25 cellular contexts compared by ENCODE assay signal in the genomic region with DNA sequence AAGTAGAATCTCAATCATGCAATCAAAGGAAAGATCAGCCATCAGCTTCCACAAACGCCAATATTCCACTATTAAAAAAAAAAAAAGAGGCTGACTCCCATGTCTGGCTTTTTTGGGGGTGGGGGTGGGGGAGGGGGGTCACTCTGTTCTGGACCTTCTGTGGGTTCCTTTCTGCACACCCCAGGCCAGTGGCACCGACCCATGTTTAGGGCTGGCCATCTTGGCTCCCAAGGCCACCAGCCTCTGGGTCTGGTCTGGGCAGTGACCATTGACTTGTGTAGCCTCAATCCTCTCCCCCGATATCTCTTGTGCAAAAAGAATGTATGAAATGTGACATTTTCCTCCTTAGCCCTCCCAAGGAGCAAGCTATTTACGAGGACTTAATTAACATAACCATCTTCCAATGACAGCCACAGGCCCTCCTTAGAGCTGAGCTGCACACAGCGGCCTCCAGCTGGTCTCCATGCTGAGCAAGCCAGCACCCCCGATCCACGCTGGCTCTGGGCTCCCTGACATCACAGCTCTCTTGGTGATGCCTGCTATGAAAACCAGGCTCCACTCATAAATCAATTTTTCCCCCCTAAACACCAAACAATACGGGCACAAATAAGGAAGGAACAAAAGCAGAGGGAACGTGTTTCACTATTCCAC.
A peak's percentile ranks its signal among the peaks of the same experiment; 100 is the strongest.
DNase-seq lines count a peak whose midpoint lies in the region; ATAC-seq and TF ChIP-seq lines count a peak whose summit lies in the region.
"Had no signal": no experiment of that assay in that cellular context is flagged by ENCODE, and none has a peak within 500 bp of the region (broad histone marks: within the 10 kb centered on the region; RNA-seq: fewer than 3 reads in every experiment).

No MANE protein-coding gene starts in this region.

- ATAC-seq in activated CD8-positive, alpha-beta memory T cell treated with anti-CD3 and anti-CD28 coated beads, Interleukin-2, amount 10 ng/mL, durations not matched to agents 7 days and 5 days, result no peak
- ATAC-seq: activated naive CD4-positive, alpha-beta T cell treated with anti-CD3 and anti-CD28 coated beads, Interleukin-2, amount 50 U/mL, for 72 hours; CD8-positive, alpha-beta T cell; Panc1 had no signal

- peak overlapping the region in 5 of 7 donors; percentile 21 to 81 (median 60) for H3K27ac Mint-ChIP-seq in CD14-positive monocyte
- H3K27ac Mint-ChIP-seq in glutamatergic neuron (ENCODE audit: unreplicated experiment), result peak overlapping the region; percentile 13
- no peak overlapping the region for H3K27ac Mint-ChIP-seq in activated CD8-positive, alpha-beta memory T cell treated with anti-CD3 and anti-CD28 coated beads, Interleukin-2, amount 10 ng/mL, durations not matched to agents 7 days and 5 days
- H3K27ac Mint-ChIP-seq in activated CD4-positive, alpha-beta T cell treated with anti-CD3 and anti-CD28 coated beads, Interleukin-2, amount 10 ng/mL, durations not matched to agents 7 days and 5 days, result no peak overlapping the region
- H3K27ac Mint-ChIP-seq: activated B cell treated with CpG ODN at 0.5 μM for 24 hours; activated naive CD4-positive, alpha-beta T cell treated with anti-CD3 and anti-CD28 coated beads, Interleukin-2, amount 50 U/mL, for 72 hours; CD8-positive, alpha-beta T cell had no signal

- no peak overlapping the region for H3K4me2 ChIP-seq in neural cell (ENCODE audit: low read length)

- H3F3A ChIP-seq in neural cell (ENCODE audit: insufficient read depth, low read length, poor library complexity, severe bottlenecking), result no peaks in the 10 kb centered on the region

- intact Hi-C loops in CD14-positive monocyte (cut with micrococcal nuclease) (no loop called here), ascending aorta (cut with DNase I) (no loop called here)

- TF ChIP-seq CTCF in CD14-positive monocyte (IDR thresholded peaks at IDR 0.05), result no peak
- no peak for TF ChIP-seq CTCF in ascending aorta (IDR thresholded peaks at IDR 0.05)
- no peak for TF ChIP-seq CTCF in glutamatergic neuron (IDR thresholded peaks at IDR 0.05; ENCODE audit: partially characterized antibody, unreplicated experiment)
- TF ChIP-seq CTCF in neural cell (IDR thresholded peaks at IDR 0.05; ENCODE audit: poor library complexity, severe bottlenecking), result no peak

- H3K27me3 ChIP-seq in ascending aorta, result no peaks in the 10 kb centered on the region
- no peaks in the 10 kb centered on the region for H3K27me3 ChIP-seq in neural cell (ENCODE audit: insufficient read depth, low read depth, low read length)
- H3K27me3 ChIP-seq: stomach, thyroid gland had no signal

- H3K27ac ChIP-seq in ascending aorta (peak overlapping the region; percentile 19 to 29), neural cell (ENCODE audit: low read length) (peak overlapping the region; percentile 16)
- H3K27ac ChIP-seq: skin epidermis, thyroid gland had no signal

- CTCF ChIA-PET in activated CD8-positive, alpha-beta memory T cell treated with anti-CD3 and anti-CD28 coated beads, Interleukin-2, amount 10 ng/mL, durations not matched to agents 7 days and 5 days (lab: Charles Lee), result interaction anchor here (0.9 to 1.1 kb wide), 2 partner anchors 49 to 815 kb away, joined by 3 read pairs; no protein-coding TSS in a partner anchor
- CTCF ChIA-PET in activated CD4-positive, alpha-beta T cell treated with anti-CD3 and anti-CD28 coated beads, Interleukin-2, amount 10 ng/mL, durations not matched to agents 7 days and 5 days (lab: Charles Lee), result interaction anchor here (0.6 kb wide), 1 partner anchor 448 kb away, joined by 3 read pairs; no protein-coding TSS in a partner anchor

- H3K4me3 ChIP-seq in ascending aorta (no peak overlapping the region), neural cell (ENCODE audit: low read length) (peak overlapping the region; percentile 7)
- H3K4me3 ChIP-seq: lung, skin epidermis, stomach, thyroid gland had no signal

- H3K36me3 Mint-ChIP-seq in CD14-positive monocyte, result peaks cover 20 to 32% of the 10 kb centered on the region in 2 donors
- H3K36me3 Mint-ChIP-seq in glutamatergic neuron (ENCODE audit: unreplicated experiment), result no peaks in the 10 kb centered on the region
- no peaks in the 10 kb centered on the region for H3K36me3 Mint-ChIP-seq in activated CD8-positive, alpha-beta memory T cell treated with anti-CD3 and anti-CD28 coated beads, Interleukin-2, amount 10 ng/mL, durations not matched to agents 7 days and 5 days
- no peaks in the 10 kb centered on the region for H3K36me3 Mint-ChIP-seq in activated CD4-positive, alpha-beta T cell treated with anti-CD3 and anti-CD28 coated beads, Interleukin-2, amount 10 ng/mL, durations not matched to agents 7 days and 5 days (ENCODE audit: low read depth)
- H3K36me3 Mint-ChIP-seq: activated naive CD4-positive, alpha-beta T cell treated with anti-CD3 and anti-CD28 coated beads, Interleukin-2, amount 50 U/mL, for 72 hours; CD8-positive, alpha-beta T cell had no signal

- POLR2A ChIA-PET in activated CD4-positive, alpha-beta T cell treated with anti-CD3 and anti-CD28 coated beads, Interleukin-2, amount 10 ng/mL, durations not matched to agents 7 days and 5 days (lab: Charles Lee), result no interaction called here

- H3K4me1 ChIP-seq in ascending aorta, result peaks cover 27 to 68% of the 10 kb centered on the region in 2 donors

- no peak overlapping the region for H3K4me3 Mint-ChIP-seq in CD14-positive monocyte
- no peak overlapping the region for H3K4me3 Mint-ChIP-seq in glutamatergic neuron (ENCODE audit: unreplicated experiment)
- H3K4me3 Mint-ChIP-seq in activated CD8-positive, alpha-beta memory T cell treated with anti-CD3 and anti-CD28 coated beads, Interleukin-2, amount 10 ng/mL, durations not matched to agents 7 days and 5 days, result no peak overlapping the region
- no peak overlapping the region for H3K4me3 Mint-ChIP-seq in activated CD4-positive, alpha-beta T cell treated with anti-CD3 and anti-CD28 coated beads, Interleukin-2, amount 10 ng/mL, durations not matched to agents 7 days and 5 days
- H3K4me3 Mint-ChIP-seq: activated B cell treated with CpG ODN at 0.5 μM for 24 hours; CD8-positive, alpha-beta T cell had no signal

- no peaks in the 10 kb centered on the region for H4K20me1 ChIP-seq in neural cell (ENCODE audit: insufficient read depth)

- H3K9ac ChIP-seq in neural cell (ENCODE audit: low read length), result no peak overlapping the region

- H3K36me3 ChIP-seq in ascending aorta, result no peaks in the 10 kb centered on the region
- no peaks in the 10 kb centered on the region for H3K36me3 ChIP-seq in neural cell (ENCODE audit: insufficient read depth, low read length)
- H3K36me3 ChIP-seq: thyroid gland had no signal

- TF ChIP-seq RAD21 in neural cell (conservative IDR thresholded peaks at IDR 0.05), result no peak

- H3K9me3 ChIP-seq in ascending aorta, result no peaks in the 10 kb centered on the region
- no peaks in the 10 kb centered on the region for H3K9me3 ChIP-seq in neural cell (ENCODE audit: low read length)
- H3K9me3 ChIP-seq: stomach, thyroid gland had no signal

- DNase-seq in CD14-positive monocyte (ENCODE audit: low spot score) (no peak), ascending aorta (ENCODE audit: low spot score in 2 of 2) (no peak), glutamatergic neuron (no peak), NCI-H510A treated with DMSO at 0.1 percent for 48 hours (lab: John Stamatoyannopoulos, UW) (no peak), OCI-M2 (lab: John Stamatoyannopoulos, UW; ENCODE audit: unreplicated experiment) (no peak)
- no peak for DNase-seq in activated CD8-positive, alpha-beta memory T cell treated with anti-CD3 and anti-CD28 coated beads, Interleukin-2, amount 10 ng/mL, durations not matched to agents 7 days and 5 days
- no peak for DNase-seq in activated CD4-positive, alpha-beta T cell treated with anti-CD3 and anti-CD28 coated beads, Interleukin-2, amount 10 ng/mL, durations not matched to agents 7 days and 5 days
- DNase-seq: activated B cell treated with CpG ODN at 0.5 μM for 24 hours; activated CD4-positive, alpha-beta T cell treated with anti-CD3 and anti-CD28 coated beads, Interleukin-2, amount 50 U/mL, for 48 hours; CD8-positive, alpha-beta T cell; EL; GOT3; kidney glomerular epithelial cell; NCI-H1105; NCI-H1930; NCI-H526 treated with DMSO at 0.1 percent for 48 hours; occipital lobe; SHP77 treated with DMSO at 0.1 percent for 48 hours; stomach; thyroid gland had no signal

- H3K9me3 Mint-ChIP-seq in CD14-positive monocyte (no peaks in the 10 kb centered on the region), glutamatergic neuron (ENCODE audit: unreplicated experiment) (peaks cover 8% of the 10 kb centered on the region)
- H3K9me3 Mint-ChIP-seq in activated CD8-positive, alpha-beta memory T cell treated with anti-CD3 and anti-CD28 coated beads, Interleukin-2, amount 10 ng/mL, durations not matched to agents 7 days and 5 days (ENCODE audit: low read depth), result no peaks in the 10 kb centered on the region
- no peaks in the 10 kb centered on the region for H3K9me3 Mint-ChIP-seq in activated CD4-positive, alpha-beta T cell treated with anti-CD3 and anti-CD28 coated beads, Interleukin-2, amount 10 ng/mL, durations not matched to agents 7 days and 5 days
- H3K9me3 Mint-ChIP-seq: activated B cell treated with CpG ODN at 0.5 μM for 24 hours; activated naive CD4-positive, alpha-beta T cell treated with anti-CD3 and anti-CD28 coated beads, Interleukin-2, amount 50 U/mL, for 72 hours; CD8-positive, alpha-beta T cell had no signal

- H3K27me3 Mint-ChIP-seq in CD14-positive monocyte (ENCODE audit: low read depth in 3 of 3) (peaks cover 0 to 2% (median 0%) of the 10 kb centered on the region in 3 donors), glutamatergic neuron (ENCODE audit: unreplicated experiment) (peaks cover 3% of the 10 kb centered on the region)
- H3K27me3 Mint-ChIP-seq in activated CD8-positive, alpha-beta memory T cell treated with anti-CD3 and anti-CD28 coated beads, Interleukin-2, amount 10 ng/mL, durations not matched to agents 7 days and 5 days, result peaks cover 6% of the 10 kb centered on the region
- no peaks in the 10 kb centered on the region for H3K27me3 Mint-ChIP-seq in activated CD4-positive, alpha-beta T cell treated with anti-CD3 and anti-CD28 coated beads, Interleukin-2, amount 10 ng/mL, durations not matched to agents 7 days and 5 days

- H3K4me1 Mint-ChIP-seq in CD14-positive monocyte, result peaks cover 35% of the 10 kb centered on the region
- peaks cover 44% of the 10 kb centered on the region for H3K4me1 Mint-ChIP-seq in glutamatergic neuron (ENCODE audit: low read depth, unreplicated experiment)
- no peaks in the 10 kb centered on the region for H3K4me1 Mint-ChIP-seq in activated CD8-positive, alpha-beta memory T cell treated with anti-CD3 and anti-CD28 coated beads, Interleukin-2, amount 10 ng/mL, durations not matched to agents 7 days and 5 days
- no peaks in the 10 kb centered on the region for H3K4me1 Mint-ChIP-seq in activated CD4-positive, alpha-beta T cell treated with anti-CD3 and anti-CD28 coated beads, Interleukin-2, amount 10 ng/mL, durations not matched to agents 7 days and 5 days
- H3K4me1 Mint-ChIP-seq: activated B cell treated with CpG ODN at 0.5 μM for 24 hours had no signal

- H3K79me2 ChIP-seq in neural cell (replicated peaks; ENCODE audit: insufficient read depth, low read length), result peaks cover 16% of the 10 kb centered on the region

- H3K9me2 ChIP-seq in neural cell (ENCODE audit: insufficient read depth, low read length), result no peaks in the 10 kb centered on the region

- TF ChIP-seq EP300 in neural cell (conservative IDR thresholded peaks at IDR 0.05; ENCODE audit: poor library complexity, severe bottlenecking), result no peak

- no peak overlapping the region for H2AFZ ChIP-seq in neural cell (ENCODE audit: low read depth, low read length)

Comparison
In these comparisons a context has a peak if more than half of its experiments do, and no peak if none do; other contexts are left out.
1. H3K27ac Mint-ChIP-seq: peak in CD14-positive monocyte (5 of 7) and glutamatergic neuron (single experiment); none in activated CD8-positive, alpha-beta memory T cell treated with anti-CD3 and anti-CD28 coated beads, Interleukin-2, amount 10 ng/mL, durations not matched to agents 7 days and 5 days (single experiment) and activated CD4-positive, alpha-beta T cell treated with anti-CD3 and anti-CD28 coated beads, Interleukin-2, amount 10 ng/mL, durations not matched to agents 7 days and 5 days (single experiment).